Comparison of ENCODE assay signal across 14 cellular contexts in genomic region chr12:15050664-15051063, GRCh38.
A peak's percentile ranks its signal among the peaks of the same experiment; 100 is the strongest.
DNase-seq lines count a peak whose midpoint lies in the region; ATAC-seq and TF ChIP-seq lines count a peak whose summit lies in the region.
"Had no signal": no experiment of that assay in that cellular context is flagged by ENCODE, and none has a peak within 500 bp of the region (broad histone marks: within the 10 kb centered on the region; RNA-seq: fewer than 3 reads in every experiment).

No MANE protein-coding gene starts in this region.

- CTCF ChIA-PET in mammary epithelial cell (lab: Charles Lee; ENCODE audit: low non-redundant PET), result interaction anchor here (0.6 kb wide), 1 partner anchor 25 kb away, joined by 3 read pairs; no protein-coding TSS in a partner anchor

- no peak overlapping the region for H3K9ac ChIP-seq in mammary epithelial cell (ENCODE audit: insufficient read depth, low read length)

- TF ChIP-seq CTCF in mammary epithelial cell (conservative IDR thresholded peaks at IDR 0.05 in 1 of 2, IDR thresholded peaks at IDR 0.05 in 1 of 2; ENCODE audit: extremely low read depth in 1 of 2, insufficient read depth in 1 of 2, low read depth in 1 of 2, low read length in 2 of 2), result no peak
- no peak for TF ChIP-seq CTCF in esophagus squamous epithelium (IDR thresholded peaks at IDR 0.05)

- H3K36me3 ChIP-seq in mammary epithelial cell (ENCODE audit: insufficient read depth, low read length), result no peaks in the 10 kb centered on the region
- no peaks in the 10 kb centered on the region for H3K36me3 ChIP-seq in esophagus squamous epithelium
- H3K36me3 ChIP-seq: colonic mucosa, stomach had no signal

- H3K27me3 ChIP-seq in mammary epithelial cell (ENCODE audit: insufficient read depth, low read length), result no peaks in the 10 kb centered on the region
- no peaks in the 10 kb centered on the region for H3K27me3 ChIP-seq in esophagus squamous epithelium
- H3K27me3 ChIP-seq: colonic mucosa, stomach had no signal

- no peaks in the 10 kb centered on the region for H3K4me1 ChIP-seq in mammary epithelial cell (ENCODE audit: insufficient read depth, low read length)
- no peaks in the 10 kb centered on the region for H3K4me1 ChIP-seq in esophagus squamous epithelium
- H3K4me1 ChIP-seq: colonic mucosa had no signal

- H2AFZ ChIP-seq in mammary epithelial cell (ENCODE audit: low read depth, low read length), result no peak overlapping the region

- intact Hi-C loops in mammary epithelial cell (cut with micrococcal nuclease), result no loop called here
- intact Hi-C loops in esophagus squamous epithelium (cut with DNase I), result no loop called here

- H3K27ac ChIP-seq in mammary epithelial cell (ENCODE audit: insufficient read depth, low read depth, low read length) (no peak overlapping the region), esophagus squamous epithelium (no peak overlapping the region)
- H3K27ac ChIP-seq: colonic mucosa, skin epidermis, stomach had no signal

- no peak overlapping the region for H3K4me2 ChIP-seq in mammary epithelial cell (ENCODE audit: insufficient read depth, low read depth, low read length)

- H4K20me1 ChIP-seq in mammary epithelial cell (ENCODE audit: insufficient read depth, low read length), result no peaks in the 10 kb centered on the region

- no peaks in the 10 kb centered on the region for H3K79me2 ChIP-seq in mammary epithelial cell (ENCODE audit: insufficient read depth, low read length)

- in situ Hi-C loops in mammary epithelial cell (cut with MboI; ENCODE audit: low sequenced_read_pairs in 2 of 2), result no loop called here

- BruUV-seq in mammary epithelial cell (replicated peaks; lab: Mats Ljungman, UMichigan), result no TSS peak

- dilution Hi-C loops in mammary epithelial cell (cut with HindIII; ENCODE audit: low sequenced_read_pairs), result no loop called here

- no peak for ATAC-seq in HG03354 (IDR thresholded peaks at IDR 0.05; ENCODE audit: poor library complexity, severe bottlenecking, unreplicated experiment)

- no peak for TF ChIP-seq POLR2A in esophagus squamous epithelium (IDR thresholded peaks at IDR 0.05)

- DNase-seq in AML-193 (lab: John Stamatoyannopoulos, UW) (peak; percentile 80 to 81), Daoy (ENCODE audit: low read depth) (peak; percentile 66), NCI-H446 (lab: John Stamatoyannopoulos, UW) (peak; percentile 45 to 81), mammary epithelial cell (peak; percentile 40), T-helper 9 cell (no peak), esophagus squamous epithelium (lab: John Stamatoyannopoulos, UW) (no peak), germinal center (ENCODE audit: low spot score) (no peak)
- DNase-seq: colonic mucosa, HFFc6, NCI-H1694, occipital lobe, stomach had no signal

- 0% methylated on average over 2 of the region's 2 CpGs for WGBS in mammary epithelial cell (ENCODE audit: low coverage, missing lambda C conversion rate)
- 37 to 62% methylated on average over 2 of the region's 2 CpGs for WGBS in esophagus squamous epithelium, 2 donors

- H3K4me3 ChIP-seq in mammary epithelial cell (replicated peaks in 1 of 3; ENCODE audit: insufficient read depth in 1 of 3, low read depth in 2 of 3, low read length in 3 of 3), result no peak overlapping the region
- no peak overlapping the region for H3K4me3 ChIP-seq in esophagus squamous epithelium
- H3K4me3 ChIP-seq: colonic mucosa, skin epidermis, stomach had no signal

- no peaks in the 10 kb centered on the region for H3K9me3 ChIP-seq in mammary epithelial cell (replicated peaks; ENCODE audit: insufficient read depth, low read length)
- no peaks in the 10 kb centered on the region for H3K9me3 ChIP-seq in esophagus squamous epithelium
- H3K9me3 ChIP-seq: colonic mucosa, stomach had no signal

Comparison
In these comparisons a context has a peak if more than half of its experiments do, and no peak if none do; other contexts are left out.
1. DNase-seq: peak in AML-193 (2 of 2), Daoy (single experiment), NCI-H446 (2 of 2) and mammary epithelial cell (single experiment); none in T-helper 9 cell (single experiment), esophagus squamous epithelium (single experiment) and germinal center (single experiment).